In the genomic region with DNA sequence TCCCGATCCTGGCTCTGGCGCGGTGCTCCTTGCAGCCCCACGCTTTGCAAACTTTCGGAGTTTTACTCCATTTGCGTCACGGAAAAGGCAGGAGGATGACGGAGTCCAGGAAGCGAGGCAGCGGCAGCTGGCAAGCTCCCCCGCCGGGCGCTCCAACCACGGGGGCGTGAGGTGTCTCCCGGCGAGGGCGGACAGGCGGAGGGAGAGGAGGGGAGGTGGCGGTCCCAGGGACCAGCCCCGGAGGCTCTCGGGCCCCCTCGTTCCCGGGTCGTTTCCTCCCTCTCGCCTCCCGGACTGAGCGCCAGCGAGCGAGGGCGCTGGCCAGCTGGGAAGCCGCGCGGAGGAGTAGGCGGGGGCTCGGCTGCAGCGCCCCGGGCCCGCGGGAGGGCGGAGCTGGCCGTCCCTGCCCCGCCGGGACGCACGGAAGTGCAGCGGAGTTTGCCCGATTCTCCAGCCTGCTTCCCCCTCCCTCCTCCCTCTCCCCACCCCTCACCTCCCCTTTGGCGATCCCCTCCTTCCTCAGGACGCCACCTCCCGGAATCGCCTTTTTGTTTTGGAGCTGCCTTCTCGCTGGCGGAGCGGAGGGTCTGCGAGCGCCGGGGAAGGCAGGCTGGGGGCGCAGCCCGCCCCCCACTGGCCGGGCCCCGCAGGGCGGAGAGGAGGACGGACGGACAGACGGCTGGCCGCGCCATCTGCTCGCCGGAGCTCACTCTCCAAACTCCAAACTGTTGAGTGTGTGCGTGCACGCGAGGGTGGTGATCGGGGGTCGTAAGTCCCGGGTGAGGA, we compare ENCODE assay signal across 1 cellular context.
A peak's percentile ranks its signal among the peaks of the same experiment; 100 is the strongest.
TF ChIP-seq lines count a peak whose summit lies in the region.

A gene with protein sequence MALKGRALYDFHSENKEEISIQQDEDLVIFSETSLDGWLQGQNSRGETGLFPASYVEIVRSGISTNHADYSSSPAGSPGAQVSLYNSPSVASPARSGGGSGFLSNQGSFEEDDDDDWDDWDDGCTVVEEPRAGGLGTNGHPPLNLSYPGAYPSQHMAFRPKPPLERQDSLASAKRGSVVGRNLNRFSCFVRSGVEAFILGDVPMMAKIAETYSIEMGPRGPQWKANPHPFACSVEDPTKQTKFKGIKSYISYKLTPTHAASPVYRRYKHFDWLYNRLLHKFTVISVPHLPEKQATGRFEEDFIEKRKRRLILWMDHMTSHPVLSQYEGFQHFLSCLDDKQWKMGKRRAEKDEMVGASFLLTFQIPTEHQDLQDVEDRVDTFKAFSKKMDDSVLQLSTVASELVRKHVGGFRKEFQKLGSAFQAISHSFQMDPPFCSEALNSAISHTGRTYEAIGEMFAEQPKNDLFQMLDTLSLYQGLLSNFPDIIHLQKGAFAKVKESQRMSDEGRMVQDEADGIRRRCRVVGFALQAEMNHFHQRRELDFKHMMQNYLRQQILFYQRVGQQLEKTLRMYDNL (plus strand): TSS at position 543 of the 786 bp plus-strand sequence. CDS start 1,191 bp downstream, outside the sequence.

TF ChIP-seq in K562, 482 proteins besides CTCF, POLR2A, EP300 and RAD21 (continued from another document and continues in another):
- TF ChIP-seq ZNF507 (tag; conservative IDR thresholded peaks at IDR 0.05) (no peak), RB1 (IDR thresholded peaks at IDR 0.05; ENCODE audit: low read depth) (peak; percentile 28; the same call in 1 of the 2 replicates), TAF1 (IDR thresholded peaks at IDR 0.05; ENCODE audit: control insufficient read depth, extremely low read depth, insufficient read depth, low read length, severe bottlenecking) (peak; percentile 25), HLTF (IDR thresholded peaks at IDR 0.05) (no peak), TEAD1 (CRISPR knock-in tag; IDR thresholded peaks at IDR 0.05) (peak in 1 of 2 experiments; percentile 51; a peak in 1 of 4 replicates), POLR2G (IDR thresholded peaks at IDR 0.05; ENCODE audit: low read depth, low read length) (peak; percentile 85), CTBP1 (IDR thresholded peaks at IDR 0.05; ENCODE audit: borderline replicate concordance) (peak; percentile 73), ZNF695 (CRISPR knock-in tag; IDR thresholded peaks at IDR 0.05) (no peak), DMBX1 (CRISPR knock-in tag; IDR thresholded peaks at IDR 0.05; ENCODE audit: borderline replicate concordance) (no peak), CBX1 (IDR thresholded peaks at IDR 0.05; ENCODE audit: low read depth) (peak; percentile 37; the same call in 1 of the 2 replicates), BRD9 (IDR thresholded peaks at IDR 0.05; ENCODE audit: low read depth, partially characterized antibody) (peak; percentile 21), FIP1L1 (IDR thresholded peaks at IDR 0.05; ENCODE audit: low read depth, low read length, poor library complexity, severe bottlenecking) (peak; percentile 80), TAL1 (IDR thresholded peaks at IDR 0.05) (no peak), SUPT5H (IDR thresholded peaks at IDR 0.05) (peak; percentile 67), BCOR (IDR thresholded peaks at IDR 0.05) (peak; percentile 33; the same call in 1 of the 2 replicates), ATF1 (CRISPR knock-in tag; IDR thresholded peaks at IDR 0.05) (no peak), ATF1 (tag; IDR thresholded peaks at IDR 0.05) (peak; percentile 59), ZNF24 (IDR thresholded peaks at IDR 0.05) (peak; percentile 8; the same call in 1 of the 2 replicates), RCOR1 (IDR thresholded peaks at IDR 0.05; ENCODE audit: borderline replicate concordance in 1 of 2, low read depth in 2 of 2, low read length in 2 of 2) (peak in 1 of 2 experiments; percentile 3; a peak in 1 of 4 replicates), ETV5 (CRISPR knock-in tag; IDR thresholded peaks at IDR 0.05; ENCODE audit: low read depth) (no peak), NR3C1 (CRISPR knock-in tag; IDR thresholded peaks at IDR 0.05) (no peak), ELF2 (CRISPR knock-in tag; IDR thresholded peaks at IDR 0.05) (0 out of 2 replicates have a peak, but pooled peaks have one; percentile 27), L3MBTL2 (IDR thresholded peaks at IDR 0.05) (peak; percentile 44; the same call in 1 of the 2 replicates), HDGF (IDR thresholded peaks at IDR 0.05) (no peak), KDM4B (IDR thresholded peaks at IDR 0.05; ENCODE audit: borderline replicate concordance in 2 of 2, low read depth in 1 of 2) (0 out of 4 replicates have a peak, but pooled peaks of 1 of the 2 experiments have one; percentile 28)
- TF ChIP-seq, protein P1, sequence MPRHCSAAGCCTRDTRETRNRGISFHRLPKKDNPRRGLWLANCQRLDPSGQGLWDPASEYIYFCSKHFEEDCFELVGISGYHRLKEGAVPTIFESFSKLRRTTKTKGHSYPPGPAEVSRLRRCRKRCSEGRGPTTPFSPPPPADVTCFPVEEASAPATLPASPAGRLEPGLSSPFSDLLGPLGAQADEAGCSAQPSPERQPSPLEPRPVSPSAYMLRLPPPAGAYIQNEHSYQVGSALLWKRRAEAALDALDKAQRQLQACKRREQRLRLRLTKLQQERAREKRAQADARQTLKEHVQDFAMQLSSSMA (CRISPR knock-in tag; IDR thresholded peaks at IDR 0.05), result no peak
- TF ChIP-seq, protein P2, sequence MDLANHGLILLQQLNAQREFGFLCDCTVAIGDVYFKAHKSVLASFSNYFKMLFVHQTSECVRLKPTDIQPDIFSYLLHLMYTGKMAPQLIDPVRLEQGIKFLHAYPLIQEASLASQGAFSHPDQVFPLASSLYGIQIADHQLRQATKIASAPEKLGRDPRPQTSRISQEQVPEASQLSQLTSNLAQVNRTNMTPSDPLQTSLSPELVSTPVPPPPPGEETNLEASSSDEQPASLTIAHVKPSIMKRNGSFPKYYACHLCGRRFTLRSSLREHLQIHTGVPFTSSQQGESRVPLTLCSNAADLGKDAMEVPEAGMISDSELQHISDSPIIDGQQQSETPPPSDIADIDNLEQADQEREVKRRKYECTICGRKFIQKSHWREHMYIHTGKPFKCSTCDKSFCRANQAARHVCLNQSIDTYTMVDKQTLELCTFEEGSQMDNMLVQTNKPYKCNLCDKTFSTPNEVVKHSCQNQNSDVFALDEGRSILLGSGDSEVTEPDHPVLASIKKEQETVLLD (IDR thresholded peaks at IDR 0.05), result no peak; the same call in 1 of the 2 replicates
- TF ChIP-seq, protein P3, sequence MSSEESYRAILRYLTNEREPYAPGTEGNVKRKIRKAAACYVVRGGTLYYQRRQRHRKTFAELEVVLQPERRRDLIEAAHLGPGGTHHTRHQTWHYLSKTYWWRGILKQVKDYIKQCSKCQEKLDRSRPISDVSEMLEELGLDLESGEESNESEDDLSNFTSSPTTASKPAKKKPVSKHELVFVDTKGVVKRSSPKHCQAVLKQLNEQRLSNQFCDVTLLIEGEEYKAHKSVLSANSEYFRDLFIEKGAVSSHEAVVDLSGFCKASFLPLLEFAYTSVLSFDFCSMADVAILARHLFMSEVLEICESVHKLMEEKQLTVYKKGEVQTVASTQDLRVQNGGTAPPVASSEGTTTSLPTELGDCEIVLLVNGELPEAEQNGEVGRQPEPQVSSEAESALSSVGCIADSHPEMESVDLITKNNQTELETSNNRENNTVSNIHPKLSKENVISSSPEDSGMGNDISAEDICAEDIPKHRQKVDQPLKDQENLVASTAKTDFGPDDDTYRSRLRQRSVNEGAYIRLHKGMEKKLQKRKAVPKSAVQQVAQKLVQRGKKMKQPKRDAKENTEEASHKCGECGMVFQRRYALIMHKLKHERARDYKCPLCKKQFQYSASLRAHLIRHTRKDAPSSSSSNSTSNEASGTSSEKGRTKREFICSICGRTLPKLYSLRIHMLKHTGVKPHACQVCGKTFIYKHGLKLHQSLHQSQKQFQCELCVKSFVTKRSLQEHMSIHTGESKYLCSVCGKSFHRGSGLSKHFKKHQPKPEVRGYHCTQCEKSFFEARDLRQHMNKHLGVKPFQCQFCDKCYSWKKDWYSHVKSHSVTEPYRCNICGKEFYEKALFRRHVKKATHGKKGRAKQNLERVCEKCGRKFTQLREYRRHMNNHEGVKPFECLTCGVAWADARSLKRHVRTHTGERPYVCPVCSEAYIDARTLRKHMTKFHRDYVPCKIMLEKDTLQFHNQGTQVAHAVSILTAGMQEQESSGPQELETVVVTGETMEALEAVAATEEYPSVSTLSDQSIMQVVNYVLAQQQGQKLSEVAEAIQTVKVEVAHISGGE (CRISPR knock-in tag; IDR thresholded peaks at IDR 0.05), result peak in 1 of 3 experiments; percentile 72; a peak in 1 of 6 replicates
- TF ChIP-seq, protein P4, sequence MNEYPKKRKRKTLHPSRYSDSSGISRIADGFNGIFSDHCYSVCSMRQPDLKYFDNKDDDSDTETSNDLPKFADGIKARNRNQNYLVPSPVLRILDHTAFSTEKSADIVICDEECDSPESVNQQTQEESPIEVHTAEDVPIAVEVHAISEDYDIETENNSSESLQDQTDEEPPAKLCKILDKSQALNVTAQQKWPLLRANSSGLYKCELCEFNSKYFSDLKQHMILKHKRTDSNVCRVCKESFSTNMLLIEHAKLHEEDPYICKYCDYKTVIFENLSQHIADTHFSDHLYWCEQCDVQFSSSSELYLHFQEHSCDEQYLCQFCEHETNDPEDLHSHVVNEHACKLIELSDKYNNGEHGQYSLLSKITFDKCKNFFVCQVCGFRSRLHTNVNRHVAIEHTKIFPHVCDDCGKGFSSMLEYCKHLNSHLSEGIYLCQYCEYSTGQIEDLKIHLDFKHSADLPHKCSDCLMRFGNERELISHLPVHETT (CRISPR knock-in tag; conservative IDR thresholded peaks at IDR 0.05 in 1 of 2, IDR thresholded peaks at IDR 0.05 in 1 of 2), result peak in 1 of 2 experiments; percentile 73; a peak in 1 of 4 replicates
- TF ChIP-seq, protein P5, sequence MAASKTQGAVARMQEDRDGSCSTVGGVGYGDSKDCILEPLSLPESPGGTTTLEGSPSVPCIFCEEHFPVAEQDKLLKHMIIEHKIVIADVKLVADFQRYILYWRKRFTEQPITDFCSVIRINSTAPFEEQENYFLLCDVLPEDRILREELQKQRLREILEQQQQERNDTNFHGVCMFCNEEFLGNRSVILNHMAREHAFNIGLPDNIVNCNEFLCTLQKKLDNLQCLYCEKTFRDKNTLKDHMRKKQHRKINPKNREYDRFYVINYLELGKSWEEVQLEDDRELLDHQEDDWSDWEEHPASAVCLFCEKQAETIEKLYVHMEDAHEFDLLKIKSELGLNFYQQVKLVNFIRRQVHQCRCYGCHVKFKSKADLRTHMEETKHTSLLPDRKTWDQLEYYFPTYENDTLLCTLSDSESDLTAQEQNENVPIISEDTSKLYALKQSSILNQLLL (CRISPR knock-in tag; IDR thresholded peaks at IDR 0.05; ENCODE audit: borderline replicate concordance), result no peak
- TF ChIP-seq, protein P6, sequence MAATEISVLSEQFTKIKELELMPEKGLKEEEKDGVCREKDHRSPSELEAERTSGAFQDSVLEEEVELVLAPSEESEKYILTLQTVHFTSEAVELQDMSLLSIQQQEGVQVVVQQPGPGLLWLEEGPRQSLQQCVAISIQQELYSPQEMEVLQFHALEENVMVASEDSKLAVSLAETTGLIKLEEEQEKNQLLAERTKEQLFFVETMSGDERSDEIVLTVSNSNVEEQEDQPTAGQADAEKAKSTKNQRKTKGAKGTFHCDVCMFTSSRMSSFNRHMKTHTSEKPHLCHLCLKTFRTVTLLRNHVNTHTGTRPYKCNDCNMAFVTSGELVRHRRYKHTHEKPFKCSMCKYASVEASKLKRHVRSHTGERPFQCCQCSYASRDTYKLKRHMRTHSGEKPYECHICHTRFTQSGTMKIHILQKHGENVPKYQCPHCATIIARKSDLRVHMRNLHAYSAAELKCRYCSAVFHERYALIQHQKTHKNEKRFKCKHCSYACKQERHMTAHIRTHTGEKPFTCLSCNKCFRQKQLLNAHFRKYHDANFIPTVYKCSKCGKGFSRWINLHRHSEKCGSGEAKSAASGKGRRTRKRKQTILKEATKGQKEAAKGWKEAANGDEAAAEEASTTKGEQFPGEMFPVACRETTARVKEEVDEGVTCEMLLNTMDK (IDR thresholded peaks at IDR 0.05; ENCODE audit: borderline replicate concordance, insufficient read depth, low read depth, low read length, poor library complexity, severe bottlenecking), result peak; percentile 78
- TF ChIP-seq, protein P7, sequence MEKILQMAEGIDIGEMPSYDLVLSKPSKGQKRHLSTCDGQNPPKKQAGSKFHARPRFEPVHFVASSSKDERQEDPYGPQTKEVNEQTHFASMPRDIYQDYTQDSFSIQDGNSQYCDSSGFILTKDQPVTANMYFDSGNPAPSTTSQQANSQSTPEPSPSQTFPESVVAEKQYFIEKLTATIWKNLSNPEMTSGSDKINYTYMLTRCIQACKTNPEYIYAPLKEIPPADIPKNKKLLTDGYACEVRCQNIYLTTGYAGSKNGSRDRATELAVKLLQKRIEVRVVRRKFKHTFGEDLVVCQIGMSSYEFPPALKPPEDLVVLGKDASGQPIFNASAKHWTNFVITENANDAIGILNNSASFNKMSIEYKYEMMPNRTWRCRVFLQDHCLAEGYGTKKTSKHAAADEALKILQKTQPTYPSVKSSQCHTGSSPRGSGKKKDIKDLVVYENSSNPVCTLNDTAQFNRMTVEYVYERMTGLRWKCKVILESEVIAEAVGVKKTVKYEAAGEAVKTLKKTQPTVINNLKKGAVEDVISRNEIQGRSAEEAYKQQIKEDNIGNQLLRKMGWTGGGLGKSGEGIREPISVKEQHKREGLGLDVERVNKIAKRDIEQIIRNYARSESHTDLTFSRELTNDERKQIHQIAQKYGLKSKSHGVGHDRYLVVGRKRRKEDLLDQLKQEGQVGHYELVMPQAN (IDR thresholded peaks at IDR 0.05; ENCODE audit: borderline replicate concordance), result peak; percentile 49; the same call in 1 of the 2 replicates
- TF ChIP-seq, protein P8, sequence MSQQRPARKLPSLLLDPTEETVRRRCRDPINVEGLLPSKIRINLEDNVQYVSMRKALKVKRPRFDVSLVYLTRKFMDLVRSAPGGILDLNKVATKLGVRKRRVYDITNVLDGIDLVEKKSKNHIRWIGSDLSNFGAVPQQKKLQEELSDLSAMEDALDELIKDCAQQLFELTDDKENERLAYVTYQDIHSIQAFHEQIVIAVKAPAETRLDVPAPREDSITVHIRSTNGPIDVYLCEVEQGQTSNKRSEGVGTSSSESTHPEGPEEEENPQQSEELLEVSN (IDR thresholded peaks at IDR 0.05; ENCODE audit: borderline replicate concordance in 1 of 2, extremely low read depth in 1 of 2, insufficient read depth in 1 of 2, insufficient read length in 1 of 2, low read depth in 1 of 2, low read length in 1 of 2, poor library complexity in 1 of 2, severe bottlenecking in 1 of 2), result peak in 1 of 2 experiments; percentile 43
- TF ChIP-seq, protein P9, sequence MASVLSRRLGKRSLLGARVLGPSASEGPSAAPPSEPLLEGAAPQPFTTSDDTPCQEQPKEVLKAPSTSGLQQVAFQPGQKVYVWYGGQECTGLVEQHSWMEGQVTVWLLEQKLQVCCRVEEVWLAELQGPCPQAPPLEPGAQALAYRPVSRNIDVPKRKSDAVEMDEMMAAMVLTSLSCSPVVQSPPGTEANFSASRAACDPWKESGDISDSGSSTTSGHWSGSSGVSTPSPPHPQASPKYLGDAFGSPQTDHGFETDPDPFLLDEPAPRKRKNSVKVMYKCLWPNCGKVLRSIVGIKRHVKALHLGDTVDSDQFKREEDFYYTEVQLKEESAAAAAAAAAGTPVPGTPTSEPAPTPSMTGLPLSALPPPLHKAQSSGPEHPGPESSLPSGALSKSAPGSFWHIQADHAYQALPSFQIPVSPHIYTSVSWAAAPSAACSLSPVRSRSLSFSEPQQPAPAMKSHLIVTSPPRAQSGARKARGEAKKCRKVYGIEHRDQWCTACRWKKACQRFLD (CRISPR knock-in tag; IDR thresholded peaks at IDR 0.05), result no peak
